ENCODE assay signal across 9 cellular contexts in the genomic region with DNA sequence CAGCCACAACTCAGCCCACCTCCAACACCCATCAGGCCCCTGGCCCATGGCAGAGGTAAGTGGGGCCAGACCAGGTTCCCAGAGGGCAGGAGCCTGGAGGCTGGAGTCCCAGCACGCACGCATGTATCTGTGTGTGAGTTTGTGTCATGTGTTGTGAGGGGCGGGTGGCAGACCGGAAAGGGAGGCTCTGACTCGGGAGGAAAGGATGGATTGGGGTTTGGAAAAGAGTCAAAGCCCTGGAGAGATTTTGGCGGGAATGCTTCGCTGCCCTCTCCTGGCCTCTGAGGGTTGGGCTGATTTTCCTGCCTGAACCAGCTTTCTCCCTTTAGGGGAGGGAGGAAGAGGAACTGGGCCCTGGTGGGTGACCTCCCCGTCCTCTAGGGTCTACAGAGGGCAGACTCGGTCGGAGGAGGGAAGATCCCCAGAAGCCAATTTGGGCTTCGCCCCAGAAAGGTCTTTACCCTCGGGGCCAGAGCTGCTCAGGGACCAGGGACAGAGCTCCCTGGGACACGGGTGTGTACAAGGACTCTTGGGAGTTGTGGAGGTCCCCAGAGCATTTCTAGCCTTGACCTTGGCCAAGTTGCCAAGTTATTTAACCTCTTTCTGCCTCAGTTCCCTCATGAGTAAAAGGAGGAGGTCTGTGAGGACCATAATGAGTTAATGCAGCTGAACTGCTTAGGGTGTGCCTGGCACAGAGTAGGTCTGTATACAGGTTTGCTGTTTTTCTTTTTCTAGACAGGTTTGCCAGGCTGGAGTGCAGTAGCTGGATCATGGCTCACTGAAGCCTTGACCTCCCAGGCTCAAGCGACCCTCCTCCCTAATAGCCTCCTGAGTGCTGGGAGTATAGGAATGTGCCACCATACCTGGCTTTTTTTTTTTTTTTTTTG. TPM values are rescaled to one million over a fixed set of nuclear protein-coding genes. Genes with fewer than 3 reads are reported as not detected.
DNase-seq lines count a peak whose midpoint lies in the region; ATAC-seq and TF ChIP-seq lines count a peak whose summit lies in the region.
"Had no signal": no experiment of that assay in that cellular context is flagged by ENCODE, and none has a peak within 500 bp of the region (broad histone marks: within the 10 kb centered on the region; RNA-seq: fewer than 3 reads in every experiment).

No MANE protein-coding gene starts in this region.

- TF ChIP-seq CTCF in stomach (IDR thresholded peaks at IDR 0.05), result peak in 1 of 7 experiments; percentile 22

- H3K27ac ChIP-seq in HUES48 (ENCODE audit: low read depth, low read length) (peak overlapping the region; percentile 9), stomach (peak overlapping the region; percentile 3 to 68 (median 21))

- H3K27me3 Mint-ChIP-seq in immature natural killer cell (ENCODE audit: low read depth in 3 of 3), result peaks cover 2 to 5% (median 3%) of the 10 kb centered on the region in 3 donors

- ATAC-seq in left cardiac atrium, result peak; percentile 20 to 72

- peaks cover 0 to 2% (median 0%) of the 10 kb centered on the region in 3 donors for H3K36me3 Mint-ChIP-seq in immature natural killer cell
- H3K36me3 Mint-ChIP-seq: naive B cell had no signal

- H3K4me3 ChIP-seq in HUES48 (ENCODE audit: low read depth, low read length) (no peak overlapping the region), stomach (no peak overlapping the region)

- TF ChIP-seq POLR2A in stomach (IDR thresholded peaks at IDR 0.05), result no peak

- H3K4me1 ChIP-seq in HUES48 (ENCODE audit: control insufficient read depth, insufficient read depth, low read length), result peaks cover 11% of the 10 kb centered on the region; the same call in 1 of the 2 replicates
- peaks cover 31 to 46% (median 35%) of the 10 kb centered on the region in 4 donors for H3K4me1 ChIP-seq in stomach

- H3K27me3 ChIP-seq in HUES48 (ENCODE audit: control insufficient read depth, insufficient read depth, low read length) (peaks cover 13% of the 10 kb centered on the region), stomach (no peaks in the 10 kb centered on the region)

- H3K4me1 Mint-ChIP-seq in immature natural killer cell, result peaks cover 18 to 22% of the 10 kb centered on the region in 2 donors

- H3K27ac Mint-ChIP-seq in immature natural killer cell, result no peak overlapping the region

- WGBS in stomach, 5 donors, result 19 to 29% (median 22%) methylated on average over 14 of the region's 14 CpGs

- no peak overlapping the region for H3K4me3 Mint-ChIP-seq in immature natural killer cell

- H3K9ac ChIP-seq in HUES48 (ENCODE audit: low read depth, low read length), result no peak overlapping the region

- no peaks in the 10 kb centered on the region; the same call in 1 of the 2 replicates for H3K36me3 ChIP-seq in HUES48 (ENCODE audit: control insufficient read depth, insufficient read depth, low read length)
- no peaks in the 10 kb centered on the region for H3K36me3 ChIP-seq in stomach

- H3K9me3 ChIP-seq in HUES48 (ENCODE audit: control insufficient read depth, insufficient read depth, low read length) (no peaks in the 10 kb centered on the region), stomach (no peaks in the 10 kb centered on the region)

- intact Hi-C loops in left cardiac atrium (cut with DNase I), result no loop called here
- intact Hi-C loops in stomach (cut with DNase I; ENCODE audit: low total_unique reads), result no loop called here

- H3K9me3 Mint-ChIP-seq in immature natural killer cell, result no peaks in the 10 kb centered on the region
- H3K9me3 Mint-ChIP-seq: naive B cell had no signal

- TF ChIP-seq EP300 in stomach (IDR thresholded peaks at IDR 0.05), result no peak

- DNase-seq in COR-L47 (lab: John Stamatoyannopoulos, UW) (peak; percentile 72), SW 1271 (lab: John Stamatoyannopoulos, UW) (peak; percentile 83 to 90), left cardiac atrium (peak; percentile 66), stomach (no peak), pons (ENCODE audit: low spot score) (no peak), immature natural killer cell (no peak), NCI-H1436 (lab: John Stamatoyannopoulos, UW) (no peak)
- DNase-seq: naive B cell had no signal

RNA-seq across cellular contexts. Expression of gene C11orf68, which starts 6.9 kb away (rescaled TPM):
- total RNA-seq in left cardiac atrium, result 10 to 100 TPM; 29.9 to 31.8 TPM
- total RNA-seq in stomach, result 10 to 100 TPM in 3 of 5 donors, 1 to 10 TPM in 2; 3.1 to 16.8 (median 10.1) TPM
- 10 to 100 TPM; 26.9 to 31.3 (median 29.6) TPM for polyA plus RNA-seq in stomach
- 10 to 100 TPM; 45.7 to 84.5 (median 60.4) TPM for polyA plus RNA-seq in immature natural killer cell

RNA-seq across cellular contexts. Expression of gene DRAP1, which starts 7.3 kb away (rescaled TPM):
- total RNA-seq in left cardiac atrium (10 to 100 TPM; 80.6 to 86.8 TPM), stomach (100 to 1,000 TPM in 1 of 5 donors, 10 to 100 TPM in 4; 13.3 to 133 (median 49.2) TPM)
- polyA plus RNA-seq in stomach (10 to 100 TPM; 64.0 to 89.2 (median 77.9) TPM), immature natural killer cell (100 to 1,000 TPM; 135 to 234 (median 182) TPM)

RNA-seq across cellular contexts. Expression of gene FOSL1, which starts 11.7 kb away (rescaled TPM):
- total RNA-seq in left cardiac atrium, result 10 to 100 TPM in 1 of 2 donors, 1 to 10 TPM in 1; 1.3 to 11.1 TPM
- 10 to 100 TPM in 1 of 5 donors, 1 to 10 TPM in 2, not detected in 2; 1.7 to 43.3 (median 1.9) TPM for total RNA-seq in stomach
- polyA plus RNA-seq in stomach, result 10 to 100 TPM in 2 of 3 donors, 1 to 10 TPM in 1; 7.0 to 14.7 (median 14.1) TPM
- polyA plus RNA-seq in immature natural killer cell, result under 1 TPM; 0.13 to 0.30 (median 0.17) TPM

RNA-seq across cellular contexts. Expression of gene CCDC85B, which starts 21.5 kb away (rescaled TPM):
- total RNA-seq in left cardiac atrium (10 to 100 TPM; 45.8 to 63.5 TPM), stomach (10 to 100 TPM in 4 of 5 donors, 1 to 10 TPM in 1; 7.0 to 68.9 (median 20.6) TPM)
- polyA plus RNA-seq in stomach (10 to 100 TPM; 25.1 to 50.4 (median 42.5) TPM), immature natural killer cell (100 to 1,000 TPM in 2 of 3 donors, 10 to 100 TPM in 1; 62.9 to 159 (median 142) TPM)

RNA-seq across cellular contexts. Expression of gene FIBP, which starts 23.7 kb away (rescaled TPM):
- total RNA-seq in left cardiac atrium (10 to 100 TPM; 37.8 to 44.3 TPM), stomach (100 to 1,000 TPM in 2 of 5 donors, 10 to 100 TPM in 3; 25.4 to 488 (median 74.3) TPM)
- polyA plus RNA-seq in stomach (10 to 100 TPM; 45.2 to 76.5 (median 66.0) TPM), immature natural killer cell (100 to 1,000 TPM; 120 to 145 (median 141) TPM)

Comparison
In these comparisons a context has a peak if more than half of its experiments do, and no peak if none do; other contexts are left out.
1. DNase-seq: peak in COR-L47 (single experiment), SW 1271 (2 of 2) and left cardiac atrium (single experiment); none in stomach (single experiment), pons (single experiment), immature natural killer cell (0 of 3) and NCI-H1436 (single experiment).